Comparison of ENCODE assay signal across 1 cellular context in the genomic region with DNA sequence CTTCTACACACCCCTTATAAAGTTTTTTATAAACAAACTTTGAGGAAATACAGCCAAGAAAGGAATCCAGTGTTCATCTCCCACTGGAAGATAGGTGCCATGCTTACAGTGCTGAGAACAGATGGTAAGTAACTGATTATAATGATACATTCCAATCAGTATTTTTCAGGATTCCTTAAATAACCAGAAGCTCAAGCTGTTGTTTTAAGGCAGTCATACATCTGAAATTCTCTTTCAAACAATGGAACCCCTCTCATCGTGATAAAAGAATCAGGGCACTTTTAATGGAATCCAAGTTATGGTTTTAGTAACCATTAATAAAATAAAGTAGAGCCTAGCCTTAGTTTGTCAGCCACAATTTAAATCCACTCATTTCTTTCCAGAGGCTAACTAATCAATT.
A peak's percentile ranks its signal among the peaks of the same experiment; 100 is the strongest.
TF ChIP-seq lines count a peak whose summit lies in the region.

No MANE protein-coding gene starts in this region.

TF ChIP-seq in K562, 482 proteins besides CTCF, POLR2A, EP300 and RAD21 (continued from another document):
- no peak for TF ChIP-seq HMGXB4 (CRISPR knock-in tag; IDR thresholded peaks at IDR 0.05)
- no peak for TF ChIP-seq ARNT (IDR thresholded peaks at IDR 0.05)
- TF ChIP-seq ZNF239 (CRISPR knock-in tag; IDR thresholded peaks at IDR 0.05): no peak
- TF ChIP-seq ZNF695 (CRISPR knock-in tag; IDR thresholded peaks at IDR 0.05): no peak
- no peak for TF ChIP-seq HDGF (IDR thresholded peaks at IDR 0.05)
- no peak for TF ChIP-seq NR1H2 (CRISPR knock-in tag; IDR thresholded peaks at IDR 0.05)
- TF ChIP-seq, protein P1, sequence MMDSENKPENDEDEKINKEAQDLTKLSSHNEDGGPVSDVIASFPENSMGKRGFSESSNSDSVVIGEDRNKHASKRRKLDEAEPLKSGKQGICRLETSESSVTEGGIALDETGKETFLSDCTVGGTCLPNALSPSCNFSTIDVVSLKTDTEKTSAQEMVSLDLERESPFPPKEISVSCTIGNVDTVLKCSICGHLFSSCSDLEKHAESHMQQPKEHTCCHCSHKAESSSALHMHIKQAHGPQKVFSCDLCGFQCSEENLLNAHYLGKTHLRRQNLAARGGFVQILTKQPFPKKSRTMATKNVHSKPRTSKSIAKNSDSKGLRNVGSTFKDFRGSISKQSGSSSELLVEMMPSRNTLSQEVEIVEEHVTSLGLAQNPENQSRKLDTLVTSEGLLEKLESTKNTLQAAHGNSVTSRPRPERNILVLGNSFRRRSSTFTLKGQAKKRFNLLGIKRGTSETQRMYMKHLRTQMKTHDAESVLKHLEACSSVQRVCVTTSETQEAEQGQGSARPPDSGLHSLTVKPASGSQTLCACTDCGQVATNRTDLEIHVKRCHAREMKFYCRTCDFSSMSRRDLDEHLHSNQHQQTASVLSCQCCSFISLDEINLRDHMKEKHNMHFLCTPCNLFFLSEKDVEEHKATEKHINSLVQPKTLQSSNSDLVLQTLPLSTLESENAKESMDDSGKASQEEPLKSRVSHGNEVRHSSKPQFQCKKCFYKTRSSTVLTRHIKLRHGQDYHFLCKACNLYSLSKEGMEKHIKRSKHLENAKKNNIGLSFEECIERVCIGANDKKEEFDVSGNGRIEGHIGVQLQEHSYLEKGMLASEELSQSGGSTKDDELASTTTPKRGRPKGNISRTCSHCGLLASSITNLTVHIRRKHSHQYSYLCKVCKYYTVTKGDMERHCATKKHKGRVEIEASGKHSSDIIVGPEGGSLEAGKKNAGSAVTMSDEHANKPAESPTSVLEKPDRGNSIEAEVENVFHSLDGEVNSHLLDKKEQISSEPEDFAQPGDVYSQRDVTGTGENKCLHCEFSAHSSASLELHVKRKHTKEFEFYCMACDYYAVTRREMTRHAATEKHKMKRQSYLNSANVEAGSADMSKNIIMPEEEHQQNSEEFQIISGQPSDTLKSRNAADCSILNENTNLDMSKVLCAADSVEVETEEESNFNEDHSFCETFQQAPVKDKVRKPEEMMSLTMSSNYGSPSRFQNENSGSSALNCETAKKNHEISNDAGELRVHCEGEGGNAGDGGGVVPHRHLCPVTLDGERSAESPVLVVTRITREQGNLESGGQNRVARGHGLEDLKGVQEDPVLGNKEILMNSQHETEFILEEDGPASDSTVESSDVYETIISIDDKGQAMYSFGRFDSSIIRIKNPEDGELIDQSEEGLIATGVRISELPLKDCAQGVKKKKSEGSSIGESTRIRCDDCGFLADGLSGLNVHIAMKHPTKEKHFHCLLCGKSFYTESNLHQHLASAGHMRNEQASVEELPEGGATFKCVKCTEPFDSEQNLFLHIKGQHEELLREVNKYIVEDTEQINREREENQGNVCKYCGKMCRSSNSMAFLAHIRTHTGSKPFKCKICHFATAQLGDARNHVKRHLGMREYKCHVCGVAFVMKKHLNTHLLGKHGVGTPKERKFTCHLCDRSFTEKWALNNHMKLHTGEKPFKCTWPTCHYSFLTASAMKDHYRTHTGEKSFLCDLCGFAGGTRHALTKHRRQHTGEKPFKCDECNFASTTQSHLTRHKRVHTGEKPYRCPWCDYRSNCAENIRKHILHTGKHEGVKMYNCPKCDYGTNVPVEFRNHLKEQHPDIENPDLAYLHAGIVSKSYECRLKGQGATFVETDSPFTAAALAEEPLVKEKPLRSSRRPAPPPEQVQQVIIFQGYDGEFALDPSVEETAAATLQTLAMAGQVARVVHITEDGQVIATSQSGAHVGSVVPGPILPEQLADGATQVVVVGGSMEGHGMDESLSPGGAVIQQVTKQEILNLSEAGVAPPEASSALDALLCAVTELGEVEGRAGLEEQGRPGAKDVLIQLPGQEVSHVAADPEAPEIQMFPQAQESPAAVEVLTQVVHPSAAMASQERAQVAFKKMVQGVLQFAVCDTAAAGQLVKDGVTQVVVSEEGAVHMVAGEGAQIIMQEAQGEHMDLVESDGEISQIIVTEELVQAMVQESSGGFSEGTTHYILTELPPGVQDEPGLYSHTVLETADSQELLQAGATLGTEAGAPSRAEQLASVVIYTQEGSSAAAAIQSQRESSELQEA (IDR thresholded peaks at IDR 0.05; ENCODE audit: low read depth): no peak
- no peak for TF ChIP-seq MTA3 (IDR thresholded peaks at IDR 0.05; ENCODE audit: borderline replicate concordance)
- no peak for TF ChIP-seq ZKSCAN3 (CRISPR knock-in tag; IDR thresholded peaks at IDR 0.05)
- no peak for TF ChIP-seq KLF10 (CRISPR knock-in tag; IDR thresholded peaks at IDR 0.05)
- TF ChIP-seq ZEB2 (IDR thresholded peaks at IDR 0.05): no peak
- no peak for TF ChIP-seq ZFP1 (CRISPR knock-in tag; IDR thresholded peaks at IDR 0.05)
- TF ChIP-seq PCBP1 (IDR thresholded peaks at IDR 0.05; ENCODE audit: low read depth, low read length, poor library complexity, severe bottlenecking): no peak
- peak; percentile 62 for TF ChIP-seq TAL1 (IDR thresholded peaks at IDR 0.05)
- TF ChIP-seq ZNF197 (CRISPR knock-in tag; IDR thresholded peaks at IDR 0.05; ENCODE audit: low read depth): no peak
- no peak for TF ChIP-seq STAG1 (CRISPR knock-in tag; IDR thresholded peaks at IDR 0.05; ENCODE audit: borderline replicate concordance)
- TF ChIP-seq CBFA2T2 (conservative IDR thresholded peaks at IDR 0.05): peak; percentile 51
- TF ChIP-seq ZNF707 (CRISPR knock-in tag; conservative IDR thresholded peaks at IDR 0.05): no peak
- TF ChIP-seq ZNF134 (CRISPR knock-in tag; conservative IDR thresholded peaks at IDR 0.05): no peak
- TF ChIP-seq CEBPB (tag; IDR thresholded peaks at IDR 0.05): no peak
- TF ChIP-seq ZNF444 (CRISPR knock-in tag; IDR thresholded peaks at IDR 0.05): no peak
- TF ChIP-seq FUS (optimal IDR thresholded peaks at IDR 0.05; ENCODE audit: low read depth, low read length): no peak
- no peak for TF ChIP-seq KDM2B (CRISPR knock-in tag; IDR thresholded peaks at IDR 0.05)
- no peak for TF ChIP-seq NR2C2 (CRISPR knock-in tag; IDR thresholded peaks at IDR 0.05)
- no peak for TF ChIP-seq NR2C2 (tag; IDR thresholded peaks at IDR 0.05)
- no peak for TF ChIP-seq MCM7 (IDR thresholded peaks at IDR 0.05)
- no peak for TF ChIP-seq KAT2B (IDR thresholded peaks at IDR 0.05; ENCODE audit: low read depth, low read length)
